In genomic region chr15:90351479-90352108, GRCh38 we compare ENCODE assay signal across 8 cellular contexts. TPM values are rescaled to one million over a fixed set of nuclear protein-coding genes. Genes with fewer than 3 reads are reported as not detected.
DNase-seq lines count a peak whose midpoint lies in the region; ATAC-seq and TF ChIP-seq lines count a peak whose summit lies in the region.

No MANE protein-coding gene starts in this region.

- H3K27me3 Mint-ChIP-seq in activated naive CD8-positive, alpha-beta T cell treated with anti-CD3 and anti-CD28 coated beads, Interleukin-2, amount 10 ng/mL, durations not matched to agents 7 days and 5 days: no peaks in the 10 kb centered on the region

- TF ChIP-seq POLR2A in suprapubic skin (IDR thresholded peaks at IDR 0.05): no peak

- WGBS in suprapubic skin: 68% methylated on average over 11 of the region's 25 CpGs

- H3K27ac Mint-ChIP-seq in activated naive CD8-positive, alpha-beta T cell treated with anti-CD3 and anti-CD28 coated beads, Interleukin-2, amount 10 ng/mL, durations not matched to agents 7 days and 5 days: peak overlapping the region; percentile 78

- POLR2A ChIA-PET in activated naive CD8-positive, alpha-beta T cell treated with anti-CD3 and anti-CD28 coated beads, Interleukin-2, amount 10 ng/mL, durations not matched to agents 7 days and 5 days (lab: Charles Lee): interaction anchor here (1.9 kb wide), 1 partner anchor 37 kb away, joined by 11 read pairs; the partner anchor contains the start of gene IQGAP1

- H3K4me1 ChIP-seq in ES-I3 (ENCODE audit: insufficient read depth, low read length) (no peaks in the 10 kb centered on the region), suprapubic skin (peaks cover 5% of the 10 kb centered on the region)

- H3K36me3 Mint-ChIP-seq in activated naive CD8-positive, alpha-beta T cell treated with anti-CD3 and anti-CD28 coated beads, Interleukin-2, amount 10 ng/mL, durations not matched to agents 7 days and 5 days: peaks cover 1% of the 10 kb centered on the region

- ATAC-seq in HG03159 (IDR thresholded peaks at IDR 0.05; ENCODE audit: unreplicated experiment): peak; percentile 8
- ATAC-seq in activated naive CD8-positive, alpha-beta T cell treated with anti-CD3 and anti-CD28 coated beads, Interleukin-2, amount 10 ng/mL, durations not matched to agents 7 days and 5 days (ENCODE audit: low read depth): peak; percentile 15

- peak overlapping the region; percentile 73; the same call in 1 of the 2 replicates for H3K9ac ChIP-seq in ES-I3 (ENCODE audit: low read depth, low read length)

- no peak for TF ChIP-seq CTCF in suprapubic skin (IDR thresholded peaks at IDR 0.05)

- no peak for TF ChIP-seq EP300 in suprapubic skin (IDR thresholded peaks at IDR 0.05)

- peak overlapping the region; percentile 88 for H3K4me3 Mint-ChIP-seq in activated naive CD8-positive, alpha-beta T cell treated with anti-CD3 and anti-CD28 coated beads, Interleukin-2, amount 10 ng/mL, durations not matched to agents 7 days and 5 days

- H3K9me3 ChIP-seq in ES-I3 (ENCODE audit: control insufficient read depth, insufficient read depth, low read length): no peaks in the 10 kb centered on the region
- H3K9me3 ChIP-seq in suprapubic skin: no peaks in the 10 kb centered on the region

- H3K4me3 ChIP-seq in suprapubic skin: peak overlapping the region; percentile 64

- H3K9me3 Mint-ChIP-seq in activated naive CD8-positive, alpha-beta T cell treated with anti-CD3 and anti-CD28 coated beads, Interleukin-2, amount 10 ng/mL, durations not matched to agents 7 days and 5 days: no peaks in the 10 kb centered on the region

- H3K4me1 Mint-ChIP-seq in activated naive CD8-positive, alpha-beta T cell treated with anti-CD3 and anti-CD28 coated beads, Interleukin-2, amount 10 ng/mL, durations not matched to agents 7 days and 5 days: peaks cover 14% of the 10 kb centered on the region

- DNase-seq in activated naive CD8-positive, alpha-beta T cell treated with anti-CD3 and anti-CD28 coated beads, Interleukin-2, amount 10 ng/mL, durations not matched to agents 7 days and 5 days: no peak
- peak; percentile 68 for DNase-seq in iPS-NIHi11 (ENCODE audit: low spot score)
- no peak for DNase-seq in suprapubic skin (ENCODE audit: low spot score in 2 of 2)
- no peak for DNase-seq in pons (ENCODE audit: low spot score)
- no peak for DNase-seq in GM19240 (ENCODE audit: insufficient read length, low spot score)
- no peak for DNase-seq in NCI-H1048 (lab: John Stamatoyannopoulos, UW)

- no peak overlapping the region for H3K27ac ChIP-seq in suprapubic skin

- H3K27me3 ChIP-seq in suprapubic skin: no peaks in the 10 kb centered on the region

- H3K36me3 ChIP-seq in ES-I3 (ENCODE audit: insufficient read depth, low read length) (no peaks in the 10 kb centered on the region), suprapubic skin (no peaks in the 10 kb centered on the region)

RNA-seq across cellular contexts. Expression of gene ZNF774, which starts 0.5 kb away (rescaled TPM):
- total RNA-seq in activated naive CD8-positive, alpha-beta T cell treated with anti-CD3 and anti-CD28 coated beads, Interleukin-2, amount 10 ng/mL, durations not matched to agents 7 days and 5 days: 1 to 10 TPM; 1.6 to 2.4 TPM
- 1 to 10 TPM; 1.4 to 7.2 (median 3.2) TPM for total RNA-seq in suprapubic skin

RNA-seq across cellular contexts. Expression of gene IQGAP1, which starts 36.4 kb away (rescaled TPM):
- 100 to 1,000 TPM; 211 to 220 TPM for total RNA-seq in activated naive CD8-positive, alpha-beta T cell treated with anti-CD3 and anti-CD28 coated beads, Interleukin-2, amount 10 ng/mL, durations not matched to agents 7 days and 5 days
- total RNA-seq in suprapubic skin: 100 to 1,000 TPM; 206 to 448 (median 215) TPM
